In the genomic region with DNA sequence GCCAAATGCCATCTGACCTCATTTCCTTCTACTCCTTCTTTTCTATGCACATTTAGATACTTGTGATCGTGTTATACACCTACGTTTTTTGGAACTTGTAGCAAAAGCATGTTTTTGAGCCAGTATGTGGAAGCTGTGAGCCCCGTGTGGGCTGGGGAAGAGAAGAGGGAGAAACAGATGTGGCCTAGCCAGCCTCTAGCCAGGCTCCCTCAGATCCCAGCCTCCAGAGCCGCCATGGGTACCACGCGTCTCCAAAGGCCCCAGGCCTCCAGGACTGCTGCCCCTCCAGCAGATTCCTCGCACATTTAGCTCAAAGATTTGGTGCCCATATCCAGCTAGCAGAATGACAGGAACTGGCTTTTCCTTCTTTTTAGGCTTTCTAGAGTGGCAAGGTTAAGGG, we compare ENCODE assay signal across 20 cellular contexts. TPM values are rescaled to one million over a fixed set of nuclear protein-coding genes. Genes with fewer than 3 reads are reported as not detected.
DNase-seq lines count a peak whose midpoint lies in the region; ATAC-seq and TF ChIP-seq lines count a peak whose summit lies in the region.
"Had no signal": no experiment of that assay in that cellular context is flagged by ENCODE, and none has a peak within 500 bp of the region (broad histone marks: within the 10 kb centered on the region; RNA-seq: fewer than 3 reads in every experiment).

No MANE protein-coding gene starts in this region.

- H3K27ac Mint-ChIP-seq in activated naive CD4-positive, alpha-beta T cell treated with anti-CD3 and anti-CD28 coated beads, Interleukin-2, amount 50 U/mL, for 24 hours, result peak overlapping the region; percentile 61
- no peak overlapping the region for H3K27ac Mint-ChIP-seq in activated naive CD4-positive, alpha-beta T cell treated with anti-CD3 and anti-CD28 coated beads, Interleukin-2, amount 10 ng/mL, durations not matched to agents 7 days and 5 days
- H3K27ac Mint-ChIP-seq: CD4-positive, alpha-beta memory T cell; GM23338; H9; HFFc6 had no signal

- intact Hi-C loops in dorsolateral prefrontal cortex (cut with DNase I), result no loop called here

- peaks cover 0 to 3% (median 0%) of the 10 kb centered on the region in 45 donors for H3K27me3 ChIP-seq in dorsolateral prefrontal cortex
- H3K27me3 ChIP-seq: BE2C; BLaER1 treated with 17β-estradiol and CSF1 and Interleukin-3, amounts not matched to agents 10 nM and 100 nM had no signal

- no peaks in the 10 kb centered on the region for H3K4me1 Mint-ChIP-seq in activated naive CD4-positive, alpha-beta T cell treated with anti-CD3 and anti-CD28 coated beads, Interleukin-2, amount 50 U/mL, for 24 hours
- no peaks in the 10 kb centered on the region for H3K4me1 Mint-ChIP-seq in activated naive CD4-positive, alpha-beta T cell treated with anti-CD3 and anti-CD28 coated beads, Interleukin-2, amount 10 ng/mL, durations not matched to agents 7 days and 5 days
- H3K4me1 Mint-ChIP-seq: CD4-positive, alpha-beta memory T cell had no signal

- H3K27me3 Mint-ChIP-seq in activated naive CD4-positive, alpha-beta T cell treated with anti-CD3 and anti-CD28 coated beads, Interleukin-2, amount 50 U/mL, for 24 hours, result peaks cover 3% of the 10 kb centered on the region
- peaks cover 15% of the 10 kb centered on the region for H3K27me3 Mint-ChIP-seq in activated naive CD4-positive, alpha-beta T cell treated with anti-CD3 and anti-CD28 coated beads, Interleukin-2, amount 10 ng/mL, durations not matched to agents 7 days and 5 days

- no peak overlapping the region for H3K4me3 ChIP-seq in dorsolateral prefrontal cortex
- H3K4me3 ChIP-seq: BLaER1 treated with 17β-estradiol and CSF1 and Interleukin-3, amounts not matched to agents 10 nM and 100 nM; GM23338 had no signal

- POLR2A ChIA-PET in RWPE1 (lab: Yijun Ruan, JAX; ENCODE audit: low non-redundant PET), result no interaction called here

- no peak for ATAC-seq in stimulated activated naive CD8-positive, alpha-beta T cell treated with anti-CD3 and anti-CD28 coated beads, Interleukin-15, Interleukin-2, amounts not matched to agents 100 U/mL and 50 U/mL, for 24 hours
- ATAC-seq: GM23338 had no signal

- CTCF ChIA-PET in activated naive CD4-positive, alpha-beta T cell treated with anti-CD3 and anti-CD28 coated beads, Interleukin-2, amount 10 ng/mL, durations not matched to agents 7 days and 5 days (lab: Charles Lee), result no interaction called here
- CTCF ChIA-PET in RWPE1 (lab: Yijun Ruan, JAX), result no interaction called here

- H3K27ac ChIP-seq in dorsolateral prefrontal cortex (peak overlapping the region in 32 of 59 donors; percentile 11 to 76 (median 52)), RWPE1 (no peak overlapping the region)
- H3K27ac ChIP-seq: 22Rv1; BLaER1 treated with 17β-estradiol and CSF1 and Interleukin-3, amounts not matched to agents 10 nM and 100 nM had no signal

- no peak for TF ChIP-seq CTCF in dorsolateral prefrontal cortex (IDR thresholded peaks at IDR 0.05 in 54 of 56, conservative IDR thresholded peaks at IDR 0.05 in 2 of 56; ENCODE audit: low read depth in 1 of 56, partially characterized antibody in 56 of 56)
- no peak for TF ChIP-seq CTCF in RWPE1 (conservative IDR thresholded peaks at IDR 0.05; ENCODE audit: low read depth)

- H3K36me3 Mint-ChIP-seq in activated naive CD4-positive, alpha-beta T cell treated with anti-CD3 and anti-CD28 coated beads, Interleukin-2, amount 50 U/mL, for 24 hours, result no peaks in the 10 kb centered on the region
- no peaks in the 10 kb centered on the region for H3K36me3 Mint-ChIP-seq in activated naive CD4-positive, alpha-beta T cell treated with anti-CD3 and anti-CD28 coated beads, Interleukin-2, amount 10 ng/mL, durations not matched to agents 7 days and 5 days
- H3K36me3 Mint-ChIP-seq: CD4-positive, alpha-beta memory T cell had no signal

- no peak overlapping the region for H3K4me3 Mint-ChIP-seq in activated naive CD4-positive, alpha-beta T cell treated with anti-CD3 and anti-CD28 coated beads, Interleukin-2, amount 50 U/mL, for 24 hours
- no peak overlapping the region for H3K4me3 Mint-ChIP-seq in activated naive CD4-positive, alpha-beta T cell treated with anti-CD3 and anti-CD28 coated beads, Interleukin-2, amount 10 ng/mL, durations not matched to agents 7 days and 5 days
- H3K4me3 Mint-ChIP-seq: CD4-positive, alpha-beta memory T cell; GM23338; H9; HFFc6 had no signal

- no peaks in the 10 kb centered on the region for H3K9me3 Mint-ChIP-seq in activated naive CD4-positive, alpha-beta T cell treated with anti-CD3 and anti-CD28 coated beads, Interleukin-2, amount 50 U/mL, for 24 hours
- H3K9me3 Mint-ChIP-seq in activated naive CD4-positive, alpha-beta T cell treated with anti-CD3 and anti-CD28 coated beads, Interleukin-2, amount 10 ng/mL, durations not matched to agents 7 days and 5 days, result no peaks in the 10 kb centered on the region
- H3K9me3 Mint-ChIP-seq: CD4-positive, alpha-beta memory T cell; GM23338; H9; HFFc6 had no signal

- no peak for DNase-seq in activated naive CD4-positive, alpha-beta T cell treated with anti-CD3 and anti-CD28 coated beads, Interleukin-2, amount 10 ng/mL, durations not matched to agents 7 days and 5 days
- DNase-seq in dorsolateral prefrontal cortex (peak in 2 of 10 donors; percentile 40 to 47), middle frontal gyrus (ENCODE audit: extremely low spot score, low spot score) (peak; percentile 31), NCI-H69 (lab: John Stamatoyannopoulos, UW) (no peak), RWPE1 (ENCODE audit: low spot score) (no peak), globus pallidus (ENCODE audit: low spot score) (no peak)
- DNase-seq in stimulated activated naive CD8-positive, alpha-beta T cell treated with anti-CD3 and anti-CD28 coated beads, Interleukin-15, Interleukin-2, amounts not matched to agents 100 U/mL and 50 U/mL, for 24 hours, result no peak
- DNase-seq: BE2C; Calu3; CD4-positive, alpha-beta memory T cell; COR-L47; DMS53; DMS79 treated with DMSO at 0.1 percent for 48 hours; GF-D8; H9; HFFc6 had no signal

RNA-seq across cellular contexts. Expression of gene TLCD5, which starts 17.0 kb away (rescaled TPM):
- total RNA-seq in dorsolateral prefrontal cortex, result 10 to 100 TPM; 10.5 to 31.8 (median 18.5) TPM

RNA-seq across cellular contexts. Expression of gene ARHGEF12, which starts 28.1 kb away (rescaled TPM):
- 100 to 1,000 TPM; 103 to 277 (median 191) TPM for total RNA-seq in dorsolateral prefrontal cortex
